8 cellular contexts compared by ENCODE assay signal in genomic region chr20:63775096-63775978, GRCh38. TPM values are rescaled to one million over a fixed set of nuclear protein-coding genes. Genes with fewer than 3 reads are reported as not detected.
DNase-seq lines count a peak whose midpoint lies in the region; ATAC-seq and TF ChIP-seq lines count a peak whose summit lies in the region.

No MANE protein-coding gene starts in this region.

- H3K9me3 ChIP-seq in SK-N-SH (no peaks in the 10 kb centered on the region), esophagus squamous epithelium (no peaks in the 10 kb centered on the region), neural progenitor cell (ENCODE audit: low read depth) (no peaks in the 10 kb centered on the region)

- no peak overlapping the region for H3K9ac ChIP-seq in SK-N-SH
- no peak overlapping the region for H3K9ac ChIP-seq in neural progenitor cell

- H3K9me2 ChIP-seq in SK-N-SH = no peaks in the 10 kb centered on the region

- H3K4me2 ChIP-seq in SK-N-SH (peak overlapping the region; percentile 57; the same call in 1 of the 2 replicates), neural progenitor cell (peak overlapping the region; percentile 78)

- TF ChIP-seq POLR2A in esophagus squamous epithelium (IDR thresholded peaks at IDR 0.05) = no peak

- H3K27ac ChIP-seq in SK-N-SH (ENCODE audit: low read depth in 2 of 2, low read length in 1 of 2) (no peak overlapping the region), esophagus squamous epithelium (no peak overlapping the region), neural progenitor cell (no peak overlapping the region)

- H3F3A ChIP-seq in SK-N-SH (replicated peaks; ENCODE audit: insufficient read depth) = no peaks in the 10 kb centered on the region
- peaks cover 15% of the 10 kb centered on the region for H3F3A ChIP-seq in neural progenitor cell (ENCODE audit: low read depth)

- H2AFZ ChIP-seq in SK-N-SH (ENCODE audit: low read depth) = peak overlapping the region; percentile 68; the same call in 1 of the 2 replicates
- H2AFZ ChIP-seq in neural progenitor cell (replicated peaks) = peak overlapping the region; percentile 75

- TF ChIP-seq CTCF in SK-N-SH (IDR thresholded peaks at IDR 0.05) (peak; percentile 77), esophagus squamous epithelium (IDR thresholded peaks at IDR 0.05) (peak; percentile 25 to 58 (median 45)), neural progenitor cell (IDR thresholded peaks at IDR 0.05) (peak; percentile 83)

- peaks cover 4% of the 10 kb centered on the region for H3K36me3 Mint-ChIP-seq in neural progenitor cell

- no peak for ATAC-seq in GM18873 (IDR thresholded peaks at IDR 0.05; ENCODE audit: low FRiP score, unreplicated experiment)
- ATAC-seq in HG03159 (IDR thresholded peaks at IDR 0.05; ENCODE audit: unreplicated experiment) = no peak

- H3K4me1 ChIP-seq in SK-N-SH (ENCODE audit: control insufficient read depth in 1 of 2, insufficient read depth in 2 of 2, low read depth in 1 of 2, low read length in 1 of 2) (peaks cover 0 to 5% of the 10 kb centered on the region in 2 experiments; a peak in 1 of 4 replicates), esophagus squamous epithelium (peaks cover 0 to 35% (median 3%) of the 10 kb centered on the region in 3 donors), neural progenitor cell (peaks cover 6% of the 10 kb centered on the region)

- H3K4me3 ChIP-seq in SK-N-SH (ENCODE audit: low read depth in 2 of 2, low read length in 1 of 2) = peak overlapping the region; percentile 28 to 47; a peak in 3 of 4 replicates
- H3K4me3 ChIP-seq in esophagus squamous epithelium = peak overlapping the region in 2 of 4 donors; percentile 8 to 13
- H3K4me3 ChIP-seq in neural progenitor cell = peak overlapping the region; percentile 44

- peak overlapping the region; percentile 97 for H3K27ac Mint-ChIP-seq in neural progenitor cell

- in situ Hi-C loops in KBM-7 (cut with MboI; ENCODE audit: low pct_unique_long_range_greater_than_20kb, low sequenced_read_pairs) = no loop called here

- intact Hi-C loops in esophagus squamous epithelium (cut with DNase I) = no loop called here

- H3K9me3 Mint-ChIP-seq in neural progenitor cell = no peaks in the 10 kb centered on the region

- WGBS in SK-N-SH (ENCODE audit: low lambda C conversion rate) = 54% methylated on average over 17 of the region's 67 CpGs
- 20 to 39% methylated on average over 1 to 54 of the region's 67 CpGs for WGBS in esophagus squamous epithelium, 2 donors

- H3K27me3 ChIP-seq in SK-N-SH (ENCODE audit: insufficient read depth) (no peaks in the 10 kb centered on the region), esophagus squamous epithelium (peaks cover 0 to 27% (median 0%) of the 10 kb centered on the region in 4 donors), neural progenitor cell (no peaks in the 10 kb centered on the region)

- CTCF ChIA-PET in SK-N-SH (lab: Yijun Ruan, JAX) = interaction anchor here (0.5 to 7.5 kb wide), 62 partner anchors 10 to 345 kb away, joined by 3 to 103 read pairs (median 5); partner anchors contain the start of genes ABHD16B, HELZ2, LIME1 and PRPF6

- peaks cover 15% of the 10 kb centered on the region for H3K4me1 Mint-ChIP-seq in neural progenitor cell

- TF ChIP-seq RAD21 in SK-N-SH (IDR thresholded peaks at IDR 0.05; ENCODE audit: low read length) = peak; percentile 72

- POLR2A ChIA-PET in SK-N-SH (lab: Yijun Ruan, JAX) = no interaction called here

- H3K4me3 Mint-ChIP-seq in neural progenitor cell = peak overlapping the region; percentile 80

- H4K20me1 ChIP-seq in SK-N-SH (ENCODE audit: insufficient read depth) = no peaks in the 10 kb centered on the region
- H4K20me1 ChIP-seq in neural progenitor cell (ENCODE audit: low read depth) = peaks cover 4% of the 10 kb centered on the region

- TF ChIP-seq EP300 in SK-N-SH (IDR thresholded peaks at IDR 0.05; ENCODE audit: borderline replicate concordance in 1 of 2, low read depth in 1 of 2, low read length in 1 of 2) = no peak

- peak; percentile 90 for DNase-seq in ELF-1 (ENCODE audit: low read depth, low spot score)
- peak; percentile 95 for DNase-seq in SK-N-SH
- no peak for DNase-seq in esophagus squamous epithelium (lab: John Stamatoyannopoulos, UW)
- peak; percentile 95 for DNase-seq in neural progenitor cell (ENCODE audit: low spot score)
- no peak for DNase-seq in SIG-M5 (lab: John Stamatoyannopoulos, UW)
- DNase-seq in KBM-7 = no peak

- H3K36me3 ChIP-seq in SK-N-SH (replicated peaks in 1 of 2; ENCODE audit: control insufficient read depth in 1 of 2, insufficient read depth in 2 of 2, low read length in 1 of 2) (no peaks in the 10 kb centered on the region), esophagus squamous epithelium (no peaks in the 10 kb centered on the region), neural progenitor cell (no peaks in the 10 kb centered on the region)

- H3K79me2 ChIP-seq in SK-N-SH (ENCODE audit: insufficient read depth) = no peaks in the 10 kb centered on the region
- H3K79me2 ChIP-seq in neural progenitor cell (ENCODE audit: low read depth) = peaks cover 8% of the 10 kb centered on the region

- peaks cover 3% of the 10 kb centered on the region for H3K27me3 Mint-ChIP-seq in neural progenitor cell (ENCODE audit: insufficient read depth, low read depth)

TF ChIP-seq in SK-N-SH, 30 proteins besides CTCF, POLR2A, EP300 and RAD21:
- TF ChIP-seq SMC3 (IDR thresholded peaks at IDR 0.05; ENCODE audit: low read depth, low read length) = peak; percentile 53
- TF ChIP-seq FOXJ3 (CRISPR knock-in tag; IDR thresholded peaks at IDR 0.05) = no peak

RNA-seq across cellular contexts. Expression of gene SLC2A4RG, which starts 35.8 kb away (rescaled TPM):
- 75.5 and 90.9 TPM in 2 replicates for polyA plus RNA-seq in SK-N-SH (2012; rRNA removed)
- 31.3 and 46.7 TPM in 2 replicates for polyA plus RNA-seq in SK-N-SH (2012; cell fraction: cytosol; rRNA removed)
- polyA plus RNA-seq in SK-N-SH (2012; cell fraction: nucleus; rRNA removed) = 338 and 518 TPM in 2 replicates
- 10 to 100 TPM; 37.0 to 55.5 (median 50.2) TPM for total RNA-seq in esophagus squamous epithelium
- 12.0 and 58.0 TPM in 2 replicates for total RNA-seq in neural progenitor cell (ENCODE audit: low replicate concordance)

RNA-seq across cellular contexts. Expression of gene LIME1, which starts 38.9 kb away (rescaled TPM):
- 10.9 and 12.3 TPM in 2 replicates for polyA plus RNA-seq in SK-N-SH (2012; rRNA removed)
- 1.0 and 2.1 TPM in 2 replicates for polyA plus RNA-seq in SK-N-SH (2012; cell fraction: cytosol; rRNA removed)
- 118 and 180 TPM in 2 replicates for polyA plus RNA-seq in SK-N-SH (2012; cell fraction: nucleus; rRNA removed)
- total RNA-seq in esophagus squamous epithelium (10 to 100 TPM; 10.9 to 22.3 (median 14.4) TPM), neural progenitor cell (ENCODE audit: low replicate concordance) (0.47 and 10.9 TPM in 2 replicates)

RNA-seq across cellular contexts. Expression of gene ZBTB46, which starts 55.7 kb away (rescaled TPM):
- polyA plus RNA-seq in SK-N-SH (2012; rRNA removed) = 0.11 and 0.15 TPM in 2 replicates
- polyA plus RNA-seq in SK-N-SH (2012; cell fraction: cytosol; rRNA removed) = 0.10 and 0.26 TPM in 2 replicates
- polyA plus RNA-seq in SK-N-SH (2012; cell fraction: nucleus; rRNA removed) = 0.43 and 0.71 TPM in 2 replicates
- 1 to 10 TPM in 3 of 4 donors, under 1 TPM in 1; 0.79 to 4.2 (median 2.0) TPM for total RNA-seq in esophagus squamous epithelium
- total RNA-seq in neural progenitor cell (ENCODE audit: low replicate concordance) = 8.1 and 13.9 TPM in 2 replicates

Comparison
In these comparisons a context has a peak if more than half of its experiments do, and no peak if none do; other contexts are left out.
1. DNase-seq: peak in ELF-1 (single experiment), SK-N-SH (single experiment) and neural progenitor cell (single experiment); none in esophagus squamous epithelium (single experiment), SIG-M5 (single experiment) and KBM-7 (single experiment).
2. Peak in every context shown above with its lines, with median percentiles within 50 percentile points of each other: CTCF ChIP-seq.